In genomic region chr5:150999704-151000452, GRCh38 we compare ENCODE assay signal across 17 cellular contexts. TPM values are rescaled to one million over a fixed set of nuclear protein-coding genes. Genes with fewer than 3 reads are reported as not detected.
DNase-seq lines count a peak whose midpoint lies in the region; ATAC-seq and TF ChIP-seq lines count a peak whose summit lies in the region.
"Had no signal": no experiment of that assay in that cellular context is flagged by ENCODE, and none has a peak within 500 bp of the region (broad histone marks: within the 10 kb centered on the region; RNA-seq: fewer than 3 reads in every experiment).

No MANE protein-coding gene starts in this region.

- in situ Hi-C loops in G401 (cut with HindIII; ENCODE audit: low sequenced_read_pairs): no loop called here

- H3K9me3 ChIP-seq in adipocyte (ENCODE audit: control insufficient read depth, low read length): no peaks in the 10 kb centered on the region
- H3K9me3 ChIP-seq in ovary: no peaks in the 10 kb centered on the region
- H3K9me3 ChIP-seq: neutrophil had no signal

- DNase-seq in G401 (ENCODE audit: low spot score): peak; percentile 49
- DNase-seq in adipocyte (ENCODE audit: low read depth): peak; percentile 49
- peak; percentile 76 for DNase-seq in Right ventricle myocardium superior
- peak; percentile 61 to 78 (median 73) for DNase-seq in ovary
- DNase-seq in OCI-M2 (lab: John Stamatoyannopoulos, UW; ENCODE audit: unreplicated experiment): no peak
- no peak for DNase-seq in stimulated activated naive CD8-positive, alpha-beta T cell treated with anti-CD3 and anti-CD28 coated beads, Interleukin-15, Interleukin-2, amounts not matched to agents 100 U/mL and 50 U/mL, for 24 hours
- DNase-seq: ACHN; activated naive CD4-positive, alpha-beta T cell; Caco-2; cerebellar nuclear complex; GOT3; MM.1S had no signal

- H3K4me3 ChIP-seq in adipocyte (ENCODE audit: low read length) (no peak overlapping the region), ovary (no peak overlapping the region)

- no peak for TF ChIP-seq EP300 in ovary (IDR thresholded peaks at IDR 0.05)

- no peak overlapping the region for H3K9ac ChIP-seq in adipocyte (ENCODE audit: low read length)

- no peaks in the 10 kb centered on the region for H3K27me3 ChIP-seq in adipocyte (replicated peaks; ENCODE audit: control insufficient read depth, insufficient read depth, low read length)
- H3K27me3 ChIP-seq in ovary: no peaks in the 10 kb centered on the region
- H3K27me3 ChIP-seq: neutrophil had no signal

- H3K36me3 ChIP-seq in adipocyte (ENCODE audit: control insufficient read depth, insufficient read depth, low read length, severe bottlenecking) (no peaks in the 10 kb centered on the region), ovary (no peaks in the 10 kb centered on the region)
- H3K36me3 ChIP-seq: neutrophil had no signal

- peaks cover 35% of the 10 kb centered on the region for H3K4me1 ChIP-seq in adipocyte (ENCODE audit: control insufficient read depth, insufficient read depth, low read length)
- peaks cover 11% of the 10 kb centered on the region for H3K4me1 ChIP-seq in ovary (ENCODE audit: insufficient read depth)

- TF ChIP-seq CTCF in ovary (IDR thresholded peaks at IDR 0.05): no peak

- 14 to 22% (median 16%) methylated on average over 7 of the region's 7 CpGs for WGBS in ovary, 3 donors

- intact Hi-C loops in Right ventricle myocardium superior (cut with DNase I): loop anchor here (5.0 to 10.0 kb wide), 2 partner anchors 47 to 245 kb away; no protein-coding TSS in a partner anchor
- intact Hi-C loops in ovary (cut with DNase I): loop anchor here (5.0 to 10.0 kb wide), 7 partner anchors 37 to 252 kb away; partner anchors contain the start of gene GM2A (in 1 of the 4)

- H3K27ac ChIP-seq in ovary: peak overlapping the region in 1 of 2 donors; percentile 3
- H3K27ac ChIP-seq: neutrophil had no signal

- ATAC-seq in Right ventricle myocardium superior (ENCODE audit: poor library complexity): peak; percentile 84
- ATAC-seq in GM19397 (IDR thresholded peaks at IDR 0.05; ENCODE audit: unreplicated experiment): no peak
- no peak for ATAC-seq in stimulated activated naive CD8-positive, alpha-beta T cell treated with anti-CD3 and anti-CD28 coated beads, Interleukin-15, Interleukin-2, amounts not matched to agents 100 U/mL and 50 U/mL, for 24 hours
- ATAC-seq in HG03521 (IDR thresholded peaks at IDR 0.05; ENCODE audit: unreplicated experiment): no peak
- ATAC-seq: esophagus mucosa had no signal

- no peak for TF ChIP-seq POLR2A in ovary (IDR thresholded peaks at IDR 0.05)

RNA-seq across cellular contexts. Expression of gene GPX3, which starts 20.5 kb away (rescaled TPM):
- 8.4 and 15.5 TPM in 2 replicates for total RNA-seq in G401 (2014; rRNA removed; shearing (Covaris generic))
- 592 TPM for total RNA-seq in Right ventricle myocardium superior
- total RNA-seq in ovary: 100 to 1,000 TPM; 110 to 380 (median 269) TPM
- 100 to 1,000 TPM; 635 to 827 TPM for polyA plus RNA-seq in ovary
- total RNA-seq: activated CD8-positive, alpha-beta memory T cell treated with anti-CD3 and anti-CD28 coated beads for 36 hours had no signal

Comparison
In these comparisons a context has a peak if more than half of its experiments do, and no peak if none do; other contexts are left out.
1. DNase-seq: peak in G401 (single experiment), adipocyte (single experiment), Right ventricle myocardium superior (single experiment) and ovary (5 of 5); none in OCI-M2 (single experiment) and stimulated activated naive CD8-positive, alpha-beta T cell treated with anti-CD3 and anti-CD28 coated beads, Interleukin-15, Interleukin-2, amounts not matched to agents 100 U/mL and 50 U/mL, for 24 hours (single experiment).